In the genomic region with DNA sequence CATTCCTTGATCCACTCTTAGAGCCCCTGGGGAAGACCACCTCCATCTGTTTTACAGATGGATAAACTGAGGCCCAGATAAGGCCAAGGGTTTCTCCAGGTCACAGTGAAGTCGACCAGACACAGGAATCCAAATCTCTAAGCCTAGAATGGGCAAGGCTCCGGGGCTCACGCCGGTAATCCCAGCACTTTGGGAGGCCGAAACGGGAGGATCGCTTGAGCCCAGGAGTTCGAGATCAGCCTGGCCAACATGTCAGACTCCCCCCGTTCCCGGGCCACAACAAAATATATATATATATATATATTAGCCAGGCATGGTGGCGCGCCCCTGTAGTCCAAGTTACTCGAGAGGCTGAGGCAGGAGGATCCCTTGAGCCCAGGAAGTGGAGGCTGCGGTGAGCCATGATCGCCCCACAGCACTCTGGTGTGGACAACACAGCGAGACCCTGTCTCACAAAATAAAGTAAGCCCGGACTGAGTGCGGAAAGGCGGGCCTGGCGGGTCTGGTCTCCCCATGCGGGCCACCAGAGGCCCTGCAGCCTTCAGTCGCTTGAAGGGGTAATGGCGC, we compare ENCODE assay signal across 9 cellular contexts. TPM values are rescaled to one million over a fixed set of nuclear protein-coding genes. Genes with fewer than 3 reads are reported as not detected.
DNase-seq lines count a peak whose midpoint lies in the region; ATAC-seq and TF ChIP-seq lines count a peak whose summit lies in the region.
"Had no signal": no experiment of that assay in that cellular context is flagged by ENCODE, and none has a peak within 500 bp of the region (broad histone marks: within the 10 kb centered on the region; RNA-seq: fewer than 3 reads in every experiment).

No MANE protein-coding gene starts in this region.

- H3K27ac ChIP-seq in angular gyrus (ENCODE audit: low read depth, low read length) (peak overlapping the region; percentile 97), transverse colon (peak overlapping the region; percentile 78 to 95 (median 86))

- no peaks in the 10 kb centered on the region for H3K9me3 ChIP-seq in transverse colon
- H3K9me3 ChIP-seq: pancreas had no signal

- TF ChIP-seq EP300 in transverse colon (IDR thresholded peaks at IDR 0.05; ENCODE audit: low read depth), result no peak

- DNase-seq in activated T-cell treated with anti-CD3 and anti-CD28 coated beads, Interleukin-2, amount 50 U/mL, for 4 hours, result no peak
- DNase-seq in activated T-cell treated with anti-CD3 and anti-CD28 coated beads for 4 hours (no peak), memory B cell (ENCODE audit: low spot score in 2 of 2) (no peak), transverse colon (no peak), EL (no peak)
- no peak for DNase-seq in stimulated activated CD4-positive, alpha-beta T cell treated with anti-CD3 and anti-CD28 coated beads, Interleukin-4, amount 100 ng/mL, for 4 hours
- no peak for DNase-seq in stimulated activated CD4-positive, alpha-beta T cell treated with anti-CD3 and anti-CD28 coated beads, Interleukin-1b, Interleukin-23, amount 100 ng/mL, for 48 hours

- intact Hi-C loops in transverse colon (cut with DNase I; ENCODE audit: low total_unique reads), result no loop called here

- no peak for TF ChIP-seq POLR2A in transverse colon (IDR thresholded peaks at IDR 0.05)

- peaks cover 52% of the 10 kb centered on the region for H3K36me3 Mint-ChIP-seq in activated T-cell treated with anti-CD3 and anti-CD28 coated beads, Interleukin-2, amount 50 U/mL, for 4 hours (ENCODE audit: insufficient read depth)
- peaks cover 17% of the 10 kb centered on the region for H3K36me3 Mint-ChIP-seq in memory B cell

- TF ChIP-seq CTCF in transverse colon (IDR thresholded peaks at IDR 0.05), result peak in 1 of 5 experiments; percentile 29

- peak overlapping the region; percentile 98 for H3K27ac Mint-ChIP-seq in memory B cell

- in situ Hi-C loops in transverse colon (cut with MboI; ENCODE audit: low pct_ligation_motif_present in 1 of 4, low pct_unique_long_range_greater_than_20kb in 1 of 4, low sequenced_read_pairs in 3 of 4), result loop anchor here in 1 of 4 donors (25.0 kb wide), 1 partner anchor 376 kb away; the partner anchor contains the start of genes PNKP and PTOV1

- no peaks in the 10 kb centered on the region for H3K9me3 Mint-ChIP-seq in activated T-cell treated with anti-CD3 and anti-CD28 coated beads, Interleukin-2, amount 50 U/mL, for 4 hours
- H3K9me3 Mint-ChIP-seq in memory B cell, result no peaks in the 10 kb centered on the region

- peak overlapping the region; percentile 97 for H3K4me3 Mint-ChIP-seq in activated T-cell treated with anti-CD3 and anti-CD28 coated beads, Interleukin-2, amount 50 U/mL, for 4 hours
- H3K4me3 Mint-ChIP-seq in memory B cell, result peak overlapping the region; percentile 93

- H3K27me3 Mint-ChIP-seq in activated T-cell treated with anti-CD3 and anti-CD28 coated beads, Interleukin-2, amount 50 U/mL, for 4 hours (ENCODE audit: low read depth), result no peaks in the 10 kb centered on the region
- H3K27me3 Mint-ChIP-seq in memory B cell, result no peaks in the 10 kb centered on the region

- peaks cover 0 to 22% (median 13%) of the 10 kb centered on the region in 4 donors for H3K36me3 ChIP-seq in transverse colon

- peak overlapping the region in 1 of 4 donors; percentile 37 for H3K4me3 ChIP-seq in transverse colon

- peaks cover 22% of the 10 kb centered on the region for H3K4me1 Mint-ChIP-seq in activated T-cell treated with anti-CD3 and anti-CD28 coated beads, Interleukin-2, amount 50 U/mL, for 4 hours (ENCODE audit: low read depth)
- peaks cover 17% of the 10 kb centered on the region for H3K4me1 Mint-ChIP-seq in memory B cell

- H3K27me3 ChIP-seq in transverse colon, result no peaks in the 10 kb centered on the region
- H3K27me3 ChIP-seq: pancreas had no signal

- H3K4me1 ChIP-seq in transverse colon, result peaks cover 18 to 30% (median 24%) of the 10 kb centered on the region in 4 donors

- 68 to 100% methylated on average over 2 to 22 of the region's 23 CpGs for WGBS in transverse colon (ENCODE audit: low coverage in 1 of 2), 2 donors

- no peak for ATAC-seq in activated T-cell treated with anti-CD3 and anti-CD28 coated beads, Interleukin-2, amount 50 U/mL, for 4 hours
- no peak for ATAC-seq in memory B cell (ENCODE audit: low read depth)

RNA-seq across cellular contexts. Expression of gene RPL13A, which starts 0.6 kb away (rescaled TPM):
- total RNA-seq in activated T-cell treated with anti-CD3 and anti-CD28 coated beads, Interleukin-2, amount 50 U/mL, for 4 hours, result 1,000 to 10,000 TPM; 4,599 to 4,940 (median 4,852) TPM
- 1,000 to 10,000 TPM; 1,219 to 2,956 (median 2,884) TPM for total RNA-seq in transverse colon

RNA-seq across cellular contexts. Expression of gene RPS11, which starts 9.4 kb away (rescaled TPM):
- total RNA-seq in activated T-cell treated with anti-CD3 and anti-CD28 coated beads, Interleukin-2, amount 50 U/mL, for 4 hours, result 1,000 to 10,000 TPM; 2,890 to 3,149 (median 2,904) TPM
- 1,000 to 10,000 TPM; 1,601 to 4,774 (median 2,823) TPM for total RNA-seq in transverse colon

RNA-seq across cellular contexts. Expression of gene FLT3LG, which starts 12.8 kb away (rescaled TPM):
- total RNA-seq in activated T-cell treated with anti-CD3 and anti-CD28 coated beads, Interleukin-2, amount 50 U/mL, for 4 hours, result 10 to 100 TPM; 52.3 to 64.8 (median 56.9) TPM
- total RNA-seq in transverse colon, result 1 to 10 TPM in 2 of 4 donors, under 1 TPM in 1, not detected in 1; 1.00 to 4.0 (median 3.2) TPM

RNA-seq across cellular contexts. Expression of gene FCGRT, which starts 25.7 kb away (rescaled TPM):
- 1 to 10 TPM; 5.8 to 9.5 (median 8.9) TPM for total RNA-seq in activated T-cell treated with anti-CD3 and anti-CD28 coated beads, Interleukin-2, amount 50 U/mL, for 4 hours
- 100 to 1,000 TPM; 425 to 562 (median 519) TPM for total RNA-seq in transverse colon

RNA-seq across cellular contexts. Expression of gene ALDH16A1, which starts 33.8 kb away (rescaled TPM):
- 10 to 100 TPM; 35.4 to 42.9 (median 35.8) TPM for total RNA-seq in activated T-cell treated with anti-CD3 and anti-CD28 coated beads, Interleukin-2, amount 50 U/mL, for 4 hours
- total RNA-seq in transverse colon, result 100 to 1,000 TPM in 1 of 4 donors, 10 to 100 TPM in 3; 24.3 to 465 (median 43.1) TPM

Comparison
In these comparisons a context has a peak if more than half of its experiments do, and no peak if none do; other contexts are left out.
1. RNA of gene FLT3LG, which starts 12.8 kb away (total RNA-seq): 52.3 to 64.8 TPM in activated T-cell treated with anti-CD3 and anti-CD28 coated beads, Interleukin-2, amount 50 U/mL, for 4 hours; 1.00 to 4.0 TPM in transverse colon; every median in the first group is over 10 times any median in the second.